Comparison of ENCODE assay signal across 8 cellular contexts in the genomic region with DNA sequence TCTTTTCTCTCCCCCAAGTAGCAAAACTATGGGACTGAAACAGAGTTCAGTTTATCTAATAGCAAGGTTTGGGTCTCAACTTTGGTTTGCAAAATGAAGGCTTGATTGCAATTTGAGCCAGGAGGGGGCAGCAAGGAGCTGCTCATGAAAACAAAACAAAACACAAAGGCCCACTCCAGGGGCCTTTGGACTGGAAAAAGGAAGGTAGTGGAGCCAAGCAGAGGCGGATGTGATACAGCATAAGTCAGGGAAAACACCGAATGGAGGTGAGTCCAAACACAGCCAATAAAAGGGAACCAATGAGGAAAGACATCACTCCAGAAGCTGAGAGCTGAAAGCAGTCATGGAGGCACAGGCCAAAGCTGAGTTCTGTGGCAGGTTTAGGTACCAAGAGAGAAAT.
DNase-seq lines count a peak whose midpoint lies in the region; ATAC-seq, FAIRE-seq and TF ChIP-seq lines count a peak whose summit lies in the region.

No MANE protein-coding gene starts in this region.

- DNase-seq in D721Med (ENCODE audit: insufficient read length, low spot score) (no peak), NCI-H1048 (lab: John Stamatoyannopoulos, UW) (peak; percentile 1), erythroblast (lab: John Stamatoyannopoulos, UW) (peak; percentile 7 to 43), nucleus accumbens (lab: John Stamatoyannopoulos, UW) (peak in 34 of 56 donors; percentile 0 to 59 (median 9)), NCI-H1930 (lab: John Stamatoyannopoulos, UW) (no peak), OCI-M2 (lab: John Stamatoyannopoulos, UW; ENCODE audit: unreplicated experiment) (no peak)
- DNase-seq in activated CD4-positive, alpha-beta T cell treated with anti-CD3 and anti-CD28 coated beads, Interleukin-2, amount 50 U/mL, for 1 hour: peak; percentile 37

- no peak for FAIRE-seq in D721Med (lab: Jason Lieb, UNC)

- ATAC-seq in GM19452 (IDR thresholded peaks at IDR 0.05; ENCODE audit: unreplicated experiment): peak; percentile 56

- peak; percentile 52 for TF ChIP-seq CTCF in D721Med (IDR thresholded peaks at IDR 0.05; ENCODE audit: insufficient read depth, missing control alignments)

- no peak for TF ChIP-seq POLR2A in erythroblast (IDR thresholded peaks at IDR 0.05; ENCODE audit: low read length)

Comparison
In these comparisons a context has a peak if more than half of its experiments do, and no peak if none do; other contexts are left out.
1. DNase-seq: peak in NCI-H1048 (single experiment), activated CD4-positive, alpha-beta T cell treated with anti-CD3 and anti-CD28 coated beads, Interleukin-2, amount 50 U/mL, for 1 hour (single experiment), erythroblast (2 of 2) and nucleus accumbens (34 of 56); none in D721Med (single experiment), NCI-H1930 (0 of 2) and OCI-M2 (single experiment).